12 cellular contexts compared by ENCODE assay signal in the genomic region with DNA sequence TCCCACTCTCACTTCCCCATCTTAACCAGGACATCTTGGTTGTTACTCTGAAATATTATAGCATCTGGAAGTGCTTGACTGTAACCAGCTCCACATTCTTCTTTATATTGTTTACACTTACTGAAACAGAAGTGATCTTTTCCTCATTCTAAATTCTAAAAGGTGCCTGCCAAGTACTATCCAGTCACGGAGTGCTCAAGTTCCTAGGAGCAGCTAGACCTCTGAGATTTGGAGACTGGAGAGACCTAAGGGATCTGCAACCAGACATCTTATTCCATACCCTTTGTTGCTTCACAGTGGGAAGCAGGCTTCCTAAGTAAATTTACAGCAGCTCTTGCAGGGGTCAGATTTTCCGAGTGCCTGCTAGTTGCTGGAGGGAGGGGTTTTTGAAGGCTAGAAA.
DNase-seq lines count a peak whose midpoint lies in the region; ATAC-seq and TF ChIP-seq lines count a peak whose summit lies in the region.
"Had no signal": no experiment of that assay in that cellular context is flagged by ENCODE, and none has a peak within 500 bp of the region (broad histone marks: within the 10 kb centered on the region; RNA-seq: fewer than 3 reads in every experiment).

No MANE protein-coding gene starts in this region.

- peak overlapping the region; percentile 29 for H3K4me3 ChIP-seq in GM23248
- H3K4me3 ChIP-seq in left ventricle myocardium inferior = peak overlapping the region; percentile 26
- peak overlapping the region; percentile 47 for H3K4me3 ChIP-seq in psoas muscle
- H3K4me3 ChIP-seq in OCI-LY7 (ENCODE audit: low read depth, low read length, poor library complexity, severe bottlenecking) = no peak overlapping the region

- H3K27me3 Mint-ChIP-seq in WTC11 (ENCODE audit: low read depth) = no peaks in the 10 kb centered on the region
- H3K27me3 Mint-ChIP-seq in effector memory CD8-positive, alpha-beta T cell = no peaks in the 10 kb centered on the region
- H3K27me3 Mint-ChIP-seq: T-cell had no signal

- H3K9ac ChIP-seq in GM23248 = peak overlapping the region; percentile 18

- H3K27ac Mint-ChIP-seq in WTC11 = peak overlapping the region; percentile 60
- no peak overlapping the region for H3K27ac Mint-ChIP-seq in effector memory CD8-positive, alpha-beta T cell
- H3K27ac Mint-ChIP-seq: activated T-cell treated with anti-CD3 and anti-CD28 coated beads, Interleukin-2, amount 50 U/mL, for 72 hours; T-cell had no signal

- H3K4me1 ChIP-seq in GM23248 (ENCODE audit: insufficient read depth) = peaks cover 20% of the 10 kb centered on the region
- peaks cover 60% of the 10 kb centered on the region for H3K4me1 ChIP-seq in left ventricle myocardium inferior
- peaks cover 67% of the 10 kb centered on the region for H3K4me1 ChIP-seq in psoas muscle
- H3K4me1 ChIP-seq in OCI-LY7 (ENCODE audit: insufficient read depth, low read length, poor library complexity, severe bottlenecking) = peaks cover 5% of the 10 kb centered on the region

- 34 to 43% methylated on average over 2 of the region's 2 CpGs for WGBS in GM23248 (ENCODE audit: low coverage in 1 of 2, low lambda C conversion rate in 2 of 2, missing lambda C conversion rate in 2 of 2), 2 experiments
- WGBS in psoas muscle, 3 donors = 25 to 29% (median 29%) methylated on average over 2 of the region's 2 CpGs

- no peaks in the 10 kb centered on the region for H3K27me3 ChIP-seq in GM23248 (replicated peaks; ENCODE audit: insufficient read depth)
- H3K27me3 ChIP-seq in left ventricle myocardium inferior (ENCODE audit: low read depth) = no peaks in the 10 kb centered on the region
- no peaks in the 10 kb centered on the region for H3K27me3 ChIP-seq in psoas muscle (ENCODE audit: insufficient read depth in 3 of 3, low read length in 2 of 3)
- H3K27me3 ChIP-seq: neutrophil had no signal

- TF ChIP-seq CTCF in WTC11 (IDR thresholded peaks at IDR 0.05) (no peak), left ventricle myocardium inferior (IDR thresholded peaks at IDR 0.05; ENCODE audit: borderline replicate concordance) (no peak), psoas muscle (IDR thresholded peaks at IDR 0.05) (no peak), OCI-LY7 (conservative IDR thresholded peaks at IDR 0.05; ENCODE audit: low read length) (no peak)

- peak overlapping the region; percentile 29 for H3K4me3 Mint-ChIP-seq in WTC11
- no peak overlapping the region for H3K4me3 Mint-ChIP-seq in effector memory CD8-positive, alpha-beta T cell
- H3K4me3 Mint-ChIP-seq: activated T-cell treated with anti-CD3 and anti-CD28 coated beads, Interleukin-2, amount 50 U/mL, for 72 hours; T-cell had no signal

- H3K79me2 ChIP-seq in GM23248 (ENCODE audit: insufficient read depth) = peaks cover 14% of the 10 kb centered on the region
- H3K79me2 ChIP-seq in OCI-LY7 (ENCODE audit: insufficient read depth, low read depth, low read length) = no peaks in the 10 kb centered on the region

- no peaks in the 10 kb centered on the region for H4K20me1 ChIP-seq in GM23248 (ENCODE audit: insufficient read depth)
- no peaks in the 10 kb centered on the region for H4K20me1 ChIP-seq in OCI-LY7 (ENCODE audit: insufficient read depth, low read length)

- H3K27ac ChIP-seq in GM23248 = peak overlapping the region; percentile 62
- peak overlapping the region; percentile 74 for H3K27ac ChIP-seq in left ventricle myocardium inferior (replicated peaks)
- H3K27ac ChIP-seq in psoas muscle = peak overlapping the region; percentile 90
- H3K27ac ChIP-seq in OCI-LY7 (ENCODE audit: low read depth, low read length, poor library complexity, severe bottlenecking) = no peak overlapping the region
- H3K27ac ChIP-seq: neutrophil had no signal

- in situ Hi-C loops in GM23248 (cut with MboI) = no loop called here

- no TSS peak for BruUV-seq in OCI-LY7 (replicated peaks; lab: Mats Ljungman, UMichigan)

- H3F3A ChIP-seq in GM23248 (ENCODE audit: insufficient read depth) = peaks cover 27% of the 10 kb centered on the region

- peak; percentile 92 for ATAC-seq in WTC11
- peak; percentile 40 to 57 (median 49) for ATAC-seq in psoas muscle
- no peak for ATAC-seq in effector memory CD8-positive, alpha-beta T cell (replicated peaks)
- ATAC-seq in HG02938 (IDR thresholded peaks at IDR 0.05; ENCODE audit: unreplicated experiment) = no peak
- ATAC-seq: activated T-cell treated with anti-CD3 and anti-CD28 coated beads, Interleukin-2, amount 50 U/mL, for 72 hours; T-cell had no signal

- no peaks in the 10 kb centered on the region for H3K9me3 ChIP-seq in GM23248 (ENCODE audit: low read depth)
- no peaks in the 10 kb centered on the region for H3K9me3 ChIP-seq in left ventricle myocardium inferior (replicated peaks)
- H3K9me3 ChIP-seq in psoas muscle = no peaks in the 10 kb centered on the region
- H3K9me3 ChIP-seq in OCI-LY7 (ENCODE audit: low read length) = no peaks in the 10 kb centered on the region
- H3K9me3 ChIP-seq: neutrophil had no signal

- H3K9me3 Mint-ChIP-seq in WTC11 = no peaks in the 10 kb centered on the region
- no peaks in the 10 kb centered on the region for H3K9me3 Mint-ChIP-seq in effector memory CD8-positive, alpha-beta T cell
- H3K9me3 Mint-ChIP-seq: activated T-cell treated with anti-CD3 and anti-CD28 coated beads, Interleukin-2, amount 50 U/mL, for 72 hours; T-cell had no signal

- POLR2A ChIA-PET in WTC11 (lab: Charles Lee) (interaction anchor here (0.6 to 0.7 kb wide), 2 partner anchors 16 to 413 kb away, joined by 4 to 6 read pairs; no protein-coding TSS in a partner anchor), OCI-LY7 (lab: Charles Lee) (interaction anchor here (1.7 kb wide), 1 partner anchor 12 kb away, joined by 4 read pairs; no protein-coding TSS in a partner anchor)

- H3K36me3 ChIP-seq in GM23248 (ENCODE audit: low read depth) = no peaks in the 10 kb centered on the region
- no peaks in the 10 kb centered on the region for H3K36me3 ChIP-seq in left ventricle myocardium inferior
- peaks cover 5 to 23% of the 10 kb centered on the region in 2 donors for H3K36me3 ChIP-seq in psoas muscle (ENCODE audit: insufficient read depth in 1 of 2, low read depth in 1 of 2)
- H3K36me3 ChIP-seq in OCI-LY7 (ENCODE audit: insufficient read depth, low read length) = peaks cover 11% of the 10 kb centered on the region
- H3K36me3 ChIP-seq: neutrophil had no signal

- intact Hi-C loops in left ventricle myocardium inferior (cut with micrococcal nuclease) = no loop called here
- intact Hi-C loops in psoas muscle (cut with DNase I) = no loop called here
- intact Hi-C loops in OCI-LY7 (cut with micrococcal nuclease; ENCODE audit: unreplicated experiment) = no loop called here

- peak; percentile 46 for DNase-seq in GM23248
- peak; percentile 17 for DNase-seq in WTC11 (ENCODE audit: low spot score)
- DNase-seq in left ventricle myocardium inferior = no peak
- DNase-seq in psoas muscle = no peak
- no peak for DNase-seq in RPMI8226
- no peak for DNase-seq in effector memory CD8-positive, alpha-beta T cell
- DNase-seq in OCI-LY7 (ENCODE audit: low spot score) = no peak
- DNase-seq: activated T-cell treated with anti-CD3 and anti-CD28 coated beads, Interleukin-2, amount 50 U/mL, for 72 hours; NCI-H187; T-cell had no signal

- CTCF ChIA-PET in WTC11 (lab: Charles Lee) = interaction anchor here (1.0 to 1.2 kb wide), 2 partner anchors 80 to 269 kb away, joined by 3 to 4 read pairs; no protein-coding TSS in a partner anchor
- CTCF ChIA-PET in OCI-LY7 (lab: Charles Lee; ENCODE audit: unreplicated experiment) = no interaction called here

- H3K9me2 ChIP-seq in GM23248 (ENCODE audit: insufficient read depth) (no peaks in the 10 kb centered on the region), OCI-LY7 (ENCODE audit: insufficient read depth, low read length) (no peaks in the 10 kb centered on the region)

- no peaks in the 10 kb centered on the region for H3K36me3 Mint-ChIP-seq in WTC11
- H3K36me3 Mint-ChIP-seq in effector memory CD8-positive, alpha-beta T cell (ENCODE audit: insufficient read depth) = no peaks in the 10 kb centered on the region
- H3K36me3 Mint-ChIP-seq: T-cell had no signal

- peak overlapping the region; percentile 60 for H3K4me2 ChIP-seq in GM23248 (ENCODE audit: unreplicated experiment)
- no peak overlapping the region for H3K4me2 ChIP-seq in OCI-LY7 (ENCODE audit: low read length)

- H2AFZ ChIP-seq in GM23248 (no peak overlapping the region), OCI-LY7 (ENCODE audit: low read length) (no peak overlapping the region)

- H3K4me1 Mint-ChIP-seq in WTC11 = peaks cover 59% of the 10 kb centered on the region
- no peaks in the 10 kb centered on the region for H3K4me1 Mint-ChIP-seq in effector memory CD8-positive, alpha-beta T cell (ENCODE audit: low read depth in 2 of 2)
- H3K4me1 Mint-ChIP-seq: T-cell had no signal

TF ChIP-seq in WTC11, 78 proteins besides CTCF, POLR2A, EP300 and RAD21 (continues in another document):
- TF ChIP-seq, protein P1, sequence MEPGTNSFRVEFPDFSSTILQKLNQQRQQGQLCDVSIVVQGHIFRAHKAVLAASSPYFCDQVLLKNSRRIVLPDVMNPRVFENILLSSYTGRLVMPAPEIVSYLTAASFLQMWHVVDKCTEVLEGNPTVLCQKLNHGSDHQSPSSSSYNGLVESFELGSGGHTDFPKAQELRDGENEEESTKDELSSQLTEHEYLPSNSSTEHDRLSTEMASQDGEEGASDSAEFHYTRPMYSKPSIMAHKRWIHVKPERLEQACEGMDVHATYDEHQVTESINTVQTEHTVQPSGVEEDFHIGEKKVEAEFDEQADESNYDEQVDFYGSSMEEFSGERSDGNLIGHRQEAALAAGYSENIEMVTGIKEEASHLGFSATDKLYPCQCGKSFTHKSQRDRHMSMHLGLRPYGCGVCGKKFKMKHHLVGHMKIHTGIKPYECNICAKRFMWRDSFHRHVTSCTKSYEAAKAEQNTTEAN (CRISPR knock-in tag; IDR thresholded peaks at IDR 0.05) = no peak
- TF ChIP-seq ZNF317 (CRISPR knock-in tag; IDR thresholded peaks at IDR 0.05; ENCODE audit: borderline replicate concordance, low read depth) (no peak), IRF2 (CRISPR knock-in tag; IDR thresholded peaks at IDR 0.05; ENCODE audit: borderline replicate concordance, low read depth) (no peak), FOXK1 (CRISPR knock-in tag; IDR thresholded peaks at IDR 0.05) (no peak), EMX1 (CRISPR knock-in tag; IDR thresholded peaks at IDR 0.05) (no peak)
- TF ChIP-seq, protein P2, sequence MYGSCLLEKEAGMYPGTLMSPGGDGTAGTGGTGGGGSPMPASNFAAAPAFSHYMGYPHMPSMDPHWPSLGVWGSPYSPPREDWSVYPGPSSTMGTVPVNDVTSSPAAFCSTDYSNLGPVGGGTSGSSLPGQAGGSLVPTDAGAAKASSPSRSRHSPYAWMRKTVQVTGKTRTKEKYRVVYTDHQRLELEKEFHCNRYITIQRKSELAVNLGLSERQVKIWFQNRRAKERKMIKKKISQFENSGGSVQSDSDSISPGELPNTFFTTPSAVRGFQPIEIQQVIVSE (CRISPR knock-in tag; IDR thresholded peaks at IDR 0.05; ENCODE audit: borderline replicate concordance) = no peak

Comparison
In these comparisons a context has a peak if more than half of its experiments do, and no peak if none do; other contexts are left out.
1. DNase-seq: peak in GM23248 (single experiment) and WTC11 (single experiment); none in left ventricle myocardium inferior (single experiment), psoas muscle (0 of 2), RPMI8226 (single experiment), effector memory CD8-positive, alpha-beta T cell (0 of 3) and OCI-LY7 (single experiment).
2. ATAC-seq: peak in WTC11 (single experiment) and psoas muscle (4 of 4); none in effector memory CD8-positive, alpha-beta T cell (single experiment) and HG02938 (single experiment).